15 cellular contexts compared by ENCODE assay signal in the genomic region with DNA sequence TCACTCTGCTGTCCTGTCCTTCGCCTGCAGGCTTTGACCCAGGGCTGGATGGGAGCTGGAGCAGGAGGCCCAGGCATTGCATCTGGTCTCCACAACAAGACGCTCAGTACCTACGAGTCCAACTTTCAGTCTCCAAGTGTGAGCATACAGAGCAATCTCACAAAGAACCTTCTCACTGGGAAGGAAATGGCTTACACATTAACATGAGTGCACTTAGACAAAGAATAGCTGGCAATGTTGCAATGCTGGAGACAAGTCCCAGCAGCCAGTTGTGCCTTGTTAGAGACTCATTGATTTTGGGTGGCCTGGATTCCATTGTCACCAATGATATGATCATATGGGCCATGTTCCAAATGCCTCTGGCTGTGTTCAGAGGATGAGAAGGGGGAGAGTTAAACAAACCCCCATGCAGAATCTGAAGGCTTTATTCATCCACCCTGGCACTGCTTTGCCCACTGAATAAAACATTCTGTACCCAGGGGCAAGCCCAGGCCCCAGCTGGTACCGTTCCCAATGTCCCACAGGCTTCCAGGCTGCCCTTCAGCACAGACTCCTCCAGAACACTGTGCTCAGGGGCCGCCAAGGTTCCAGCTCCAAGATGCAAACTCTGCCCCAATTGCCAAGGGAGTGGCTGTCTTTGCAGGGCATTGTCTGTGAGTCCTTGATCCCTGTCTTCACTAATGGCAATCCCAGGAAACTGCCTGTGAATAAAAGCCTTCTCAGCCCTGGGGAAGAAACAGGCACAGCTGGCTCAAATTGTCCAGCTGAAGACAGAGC.
A peak's percentile ranks its signal among the peaks of the same experiment; 100 is the strongest.
DNase-seq lines count a peak whose midpoint lies in the region; ATAC-seq, FAIRE-seq and TF ChIP-seq lines count a peak whose summit lies in the region.
"Had no signal": no experiment of that assay in that cellular context is flagged by ENCODE, and none has a peak within 500 bp of the region (broad histone marks: within the 10 kb centered on the region; RNA-seq: fewer than 3 reads in every experiment).

No MANE protein-coding gene starts in this region.

- no peak for TF ChIP-seq RAD21 in HepG2 (CRISPR knock-in tag; IDR thresholded peaks at IDR 0.05)

- H3K27me3 Mint-ChIP-seq in stimulated activated naive CD8-positive, alpha-beta T cell treated with anti-CD3 and anti-CD28 coated beads, Interleukin-15, amount 100 ng/mL, for 72 hours: peaks cover 64% of the 10 kb centered on the region
- peaks cover 45% of the 10 kb centered on the region for H3K27me3 Mint-ChIP-seq in activated T-cell treated with anti-CD3 and anti-CD28 coated beads, Interleukin-2, amount 50 U/mL, for 72 hours (ENCODE audit: low read depth)

- intact Hi-C loops in HepG2 (cut with micrococcal nuclease; ENCODE audit: unreplicated experiment) (no loop called here), sigmoid colon (cut with DNase I) (no loop called here)

- peaks cover 0 to 8% (median 0%) of the 10 kb centered on the region in 4 donors for H3K4me1 ChIP-seq in Peyer's patch
- peaks cover 29% of the 10 kb centered on the region for H3K4me1 ChIP-seq in HepG2 (ENCODE audit: insufficient read depth, low read length)
- peaks cover 0 to 10% (median 0%) of the 10 kb centered on the region in 4 donors for H3K4me1 ChIP-seq in sigmoid colon

- no peak for TF ChIP-seq POLR2A in Peyer's patch (IDR thresholded peaks at IDR 0.05)
- 0 out of 4 replicates have a peak, but pooled peaks have one; percentile 26 to 27 for TF ChIP-seq POLR2A in HepG2 (IDR thresholded peaks at IDR 0.05; ENCODE audit: insufficient read depth in 1 of 2, low read depth in 2 of 2, low read length in 2 of 2)
- no peak for TF ChIP-seq POLR2A in sigmoid colon (IDR thresholded peaks at IDR 0.05)

- H3K79me2 ChIP-seq in HepG2 (ENCODE audit: insufficient read depth, low read length): no peaks in the 10 kb centered on the region

- TF ChIP-seq EP300 in HepG2 (IDR thresholded peaks at IDR 0.05; ENCODE audit: low read depth in 2 of 2, low read length in 2 of 2): peak in 1 of 2 experiments; percentile 41; a peak in 1 of 4 replicates
- no peak for TF ChIP-seq EP300 in HepG2 (CRISPR knock-in tag; IDR thresholded peaks at IDR 0.05; ENCODE audit: borderline replicate concordance)
- peak in 2 of 4 donors; percentile 29 to 59 for TF ChIP-seq EP300 in sigmoid colon (IDR thresholded peaks at IDR 0.05)

- peak overlapping the region; percentile 20 for H2AFZ ChIP-seq in HepG2 (ENCODE audit: low read length)

- H3K36me3 ChIP-seq in Peyer's patch: no peaks in the 10 kb centered on the region
- H3K36me3 ChIP-seq in HepG2 (replicated peaks in 1 of 2; ENCODE audit: control insufficient read depth in 1 of 2, insufficient read depth in 2 of 2, low read length in 2 of 2): no peaks in the 10 kb centered on the region
- H3K36me3 ChIP-seq in sigmoid colon: no peaks in the 10 kb centered on the region

- H3K9ac ChIP-seq in HepG2 (ENCODE audit: insufficient read depth, low read depth, low read length): no peak overlapping the region

- H3K4me2 ChIP-seq in HepG2 (ENCODE audit: low read depth, low read length): peak overlapping the region; percentile 68

- no peaks in the 10 kb centered on the region for H3K27me3 ChIP-seq in Peyer's patch
- no peaks in the 10 kb centered on the region for H3K27me3 ChIP-seq in HepG2 (ENCODE audit: control insufficient read depth in 1 of 2, insufficient read depth in 2 of 2, low read length in 2 of 2)
- no peaks in the 10 kb centered on the region for H3K27me3 ChIP-seq in sigmoid colon

- H3K4me1 Mint-ChIP-seq in stimulated activated naive CD8-positive, alpha-beta T cell treated with anti-CD3 and anti-CD28 coated beads, Interleukin-15, amount 100 ng/mL, for 72 hours: peaks cover 21% of the 10 kb centered on the region
- peaks cover 6% of the 10 kb centered on the region for H3K4me1 Mint-ChIP-seq in activated T-cell treated with anti-CD3 and anti-CD28 coated beads, Interleukin-2, amount 50 U/mL, for 72 hours (ENCODE audit: low read depth)

- BruUV-seq in HepG2 (replicated peaks; lab: Mats Ljungman, UMichigan): no TSS peak

- POLR2A ChIA-PET in HepG2 (lab: Yijun Ruan, JAX): interaction anchor here (0.6 to 1.2 kb wide), 2 partner anchors 241 to 613 kb away, joined by 3 to 6 read pairs; partner anchors contain the start of gene ERCC6L2

- DNase-seq in Peyer's patch (peak in 2 of 3 donors; percentile 52 to 60), HepG2 (ENCODE audit: low spot score) (peak; percentile 82), sigmoid colon (peak; percentile 88), NCI-H524 (lab: John Stamatoyannopoulos, UW) (no peak)
- no peak for DNase-seq in stimulated activated naive CD8-positive, alpha-beta T cell treated with anti-CD3 and anti-CD28 coated beads, Interleukin-15, amount 100 ng/mL, for 72 hours
- DNase-seq in activated T-cell treated with anti-CD3 and anti-CD28 coated beads, Interleukin-2, amount 50 U/mL, for 72 hours: no peak
- DNase-seq: activated CD4-positive, alpha-beta T cell treated with anti-CD3 and anti-CD28 coated beads, Interleukin-2, amount 50 U/mL, for 1 hour; activated naive CD4-positive, alpha-beta T cell; naive thymus-derived CD8-positive, alpha-beta T cell; NCI-H1417 treated with DMSO at 0.1 percent for 48 hours; NK-92 treated with Interleukin-12 subunit alpha and Interleukin-12 subunit beta, amount 100 ng/mL, for 24 hours; stimulated activated CD4-positive, alpha-beta T cell treated with anti-CD3 and anti-CD28 coated beads, Interleukin-2, amount 100 ng/mL, for 48 hours; T-helper 1 cell had no signal

- no peaks in the 10 kb centered on the region for H4K20me1 ChIP-seq in HepG2 (ENCODE audit: insufficient read depth, low read length)

- 1% methylated on average over 4 of the region's 5 CpGs for WGBS in HepG2 (ENCODE audit: low lambda C conversion rate)
- WGBS in sigmoid colon, 2 donors: 22 to 68% methylated on average over 5 of the region's 5 CpGs

- H3K27ac ChIP-seq in Peyer's patch: peak overlapping the region in 3 of 4 donors; percentile 23 to 36 (median 30)
- peak overlapping the region; percentile 97 for H3K27ac ChIP-seq in cingulate gyrus (ENCODE audit: low read depth, low read length)
- H3K27ac ChIP-seq in HepG2 (ENCODE audit: extremely low read length, insufficient read depth, low read length): no peak overlapping the region
- H3K27ac ChIP-seq in sigmoid colon: peak overlapping the region in 3 of 4 donors; percentile 8 to 62 (median 34)

- no peak overlapping the region for H3K4me3 Mint-ChIP-seq in stimulated activated naive CD8-positive, alpha-beta T cell treated with anti-CD3 and anti-CD28 coated beads, Interleukin-15, amount 100 ng/mL, for 72 hours
- H3K4me3 Mint-ChIP-seq in activated T-cell treated with anti-CD3 and anti-CD28 coated beads, Interleukin-2, amount 50 U/mL, for 72 hours: no peak overlapping the region
- H3K4me3 Mint-ChIP-seq: naive thymus-derived CD8-positive, alpha-beta T cell had no signal

- in situ Hi-C loops in HepG2 (cut with HindIII; ENCODE audit: extremely low pct_ligation_motif_present, low pct_unique_long_range_greater_than_20kb): no loop called here

- H3K9me3 Mint-ChIP-seq in stimulated activated naive CD8-positive, alpha-beta T cell treated with anti-CD3 and anti-CD28 coated beads, Interleukin-15, amount 100 ng/mL, for 72 hours: peaks cover 10 to 15% of the 10 kb centered on the region in 2 donors
- no peaks in the 10 kb centered on the region for H3K9me3 Mint-ChIP-seq in activated T-cell treated with anti-CD3 and anti-CD28 coated beads, Interleukin-2, amount 50 U/mL, for 72 hours

- TF ChIP-seq CTCF in Peyer's patch (IDR thresholded peaks at IDR 0.05) (no peak), HepG2 (CRISPR knock-in tag; IDR thresholded peaks at IDR 0.05) (0 out of 2 replicates have a peak, but pooled peaks have one; percentile 5), sigmoid colon (IDR thresholded peaks at IDR 0.05) (no peak)

- H3K4me3 ChIP-seq in Peyer's patch (no peak overlapping the region), HepG2 (replicated peaks in 1 of 3; ENCODE audit: insufficient read depth in 1 of 3, low read depth in 2 of 3, low read length in 3 of 3) (peak overlapping the region in 1 of 3 experiments; percentile 37; a peak in 2 of 6 replicates), sigmoid colon (no peak overlapping the region)

- H3K36me3 Mint-ChIP-seq in activated T-cell treated with anti-CD3 and anti-CD28 coated beads, Interleukin-2, amount 50 U/mL, for 72 hours (ENCODE audit: insufficient read depth in 2 of 2): peaks cover 6 to 13% of the 10 kb centered on the region in 2 donors

- no peak overlapping the region for H3K27ac Mint-ChIP-seq in stimulated activated naive CD8-positive, alpha-beta T cell treated with anti-CD3 and anti-CD28 coated beads, Interleukin-15, amount 100 ng/mL, for 72 hours
- no peak overlapping the region for H3K27ac Mint-ChIP-seq in activated T-cell treated with anti-CD3 and anti-CD28 coated beads, Interleukin-2, amount 50 U/mL, for 72 hours
- H3K27ac Mint-ChIP-seq: naive thymus-derived CD8-positive, alpha-beta T cell had no signal

- ATAC-seq in HepG2: peak; percentile 95
- no peak for ATAC-seq in stimulated activated naive CD8-positive, alpha-beta T cell treated with anti-CD3 and anti-CD28 coated beads, Interleukin-15, amount 100 ng/mL, for 72 hours
- no peak for ATAC-seq in activated T-cell treated with anti-CD3 and anti-CD28 coated beads, Interleukin-2, amount 50 U/mL, for 72 hours (replicated peaks in 1 of 2)
- ATAC-seq: naive thymus-derived CD8-positive, alpha-beta T cell had no signal

- no peaks in the 10 kb centered on the region for H3K9me3 ChIP-seq in Peyer's patch
- H3K9me3 ChIP-seq in HepG2 (ENCODE audit: low read length): no peaks in the 10 kb centered on the region
- no peaks in the 10 kb centered on the region for H3K9me3 ChIP-seq in sigmoid colon

- peak; percentile 97 for FAIRE-seq in HepG2 (lab: Jason Lieb, UNC)
- FAIRE-seq: D721Med had no signal

- CTCF ChIA-PET in HepG2 (lab: Yijun Ruan, JAX; ENCODE audit: low intra/inter-chr PET ratio, low total read pairs): no interaction called here

TF ChIP-seq in HepG2, 621 proteins besides CTCF, POLR2A, EP300 and RAD21 (continues in another document):
- TF ChIP-seq MEIS2 (CRISPR knock-in tag; IDR thresholded peaks at IDR 0.05) (no peak), ZBTB2 (CRISPR knock-in tag; IDR thresholded peaks at IDR 0.05; ENCODE audit: low read depth) (no peak), ZNF790 (CRISPR knock-in tag; IDR thresholded peaks at IDR 0.05; ENCODE audit: borderline replicate concordance) (no peak), ZNF451 (CRISPR knock-in tag; IDR thresholded peaks at IDR 0.05) (no peak)

Comparison
In these comparisons a context has a peak if more than half of its experiments do, and no peak if none do; other contexts are left out.
1. DNase-seq: peak in Peyer's patch (2 of 3), HepG2 (single experiment) and sigmoid colon (single experiment); none in stimulated activated naive CD8-positive, alpha-beta T cell treated with anti-CD3 and anti-CD28 coated beads, Interleukin-15, amount 100 ng/mL, for 72 hours (0 of 2), NCI-H524 (0 of 2) and activated T-cell treated with anti-CD3 and anti-CD28 coated beads, Interleukin-2, amount 50 U/mL, for 72 hours (0 of 2).
2. POLR2A ChIP-seq: peak in HepG2 (2 of 2); none in Peyer's patch (0 of 2) and sigmoid colon (0 of 2).